Comparison of ENCODE assay signal across 8 cellular contexts in genomic region chr10:79826496-79827215, GRCh38. TPM values are rescaled to one million over a fixed set of nuclear protein-coding genes. Genes with fewer than 3 reads are reported as not detected.
A peak's percentile ranks its signal among the peaks of the same experiment; 100 is the strongest.
DNase-seq lines count a peak whose midpoint lies in the region; ATAC-seq and TF ChIP-seq lines count a peak whose summit lies in the region.
"Not testable (repeated sequence)": the region's sequence is repeated elsewhere in the genome, so short reads cannot be mapped to it uniquely, and the experiment has no call there.

TSS of gene NUTM2E (plus strand) at chr10:79826739. CDS start at chr10:79841741, 15,002 bp downstream.

- H3K4me2 ChIP-seq in BLaER1 = peak within 1 kb of the TSS; percentile 70

- H3K36me3 ChIP-seq in BLaER1 = not testable (repeated sequence)

- not testable (repeated sequence) for TF ChIP-seq CTCF in lower leg skin (IDR thresholded peaks at IDR 0.05)

- CTCF ChIA-PET in activated CD8-positive, alpha-beta T cell treated with anti-CD3 and anti-CD28 coated beads, Interleukin-2, amount 10 ng/mL, durations not matched to agents 7 days and 5 days (lab: Charles Lee) = not testable (repeated sequence)

- peak within 1 kb of the TSS; percentile 69 for H3K4me3 ChIP-seq in BLaER1
- H3K4me3 ChIP-seq in lower leg skin (ENCODE audit: low read depth, poor library complexity, severe bottlenecking) = peak within 1 kb of the TSS; percentile 62

- H3K4me1 ChIP-seq in BLaER1 = peaks cover 12% of the 10 kb centered on the region

- not testable (repeated sequence) for H3K27me3 ChIP-seq in BLaER1

- not testable (repeated sequence) for H3K9me3 ChIP-seq in BLaER1

- peak within 1 kb of the TSS; percentile 76 for H3K9ac ChIP-seq in BLaER1

- POLR2A ChIA-PET in activated CD8-positive, alpha-beta T cell treated with anti-CD3 and anti-CD28 coated beads, Interleukin-2, amount 10 ng/mL, durations not matched to agents 7 days and 5 days (lab: Charles Lee) = not testable (repeated sequence)

- 0% methylated on average over 7 to 29 of the region's 78 CpGs for WGBS in lower leg skin, 2 donors

- H4K20me1 ChIP-seq in BLaER1 = not testable (repeated sequence)

- H3K27me3 Mint-ChIP-seq in activated CD8-positive, alpha-beta T cell treated with anti-CD3 and anti-CD28 coated beads, Interleukin-2, amount 10 ng/mL, durations not matched to agents 7 days and 5 days (ENCODE audit: low read depth) = not testable (repeated sequence)

- not testable (repeated sequence) for H3K36me3 Mint-ChIP-seq in activated CD8-positive, alpha-beta T cell treated with anti-CD3 and anti-CD28 coated beads, Interleukin-2, amount 10 ng/mL, durations not matched to agents 7 days and 5 days (ENCODE audit: low read depth)

- H3K27ac ChIP-seq in BLaER1 = peak within 1 kb of the TSS; percentile 79

- ATAC-seq in GM19351 (IDR thresholded peaks at IDR 0.05; ENCODE audit: unreplicated experiment) (peak; percentile 91), HG03432 (IDR thresholded peaks at IDR 0.05; ENCODE audit: unreplicated experiment) (peak; percentile 94)
- ATAC-seq in activated CD8-positive, alpha-beta T cell treated with anti-CD3 and anti-CD28 coated beads, Interleukin-2, amount 10 ng/mL, durations not matched to agents 7 days and 5 days = peak; percentile 95

- intact Hi-C loops in lower leg skin (cut with DNase I; ENCODE audit: low total_unique reads) = not testable (repeated sequence)

- DNase-seq in NCI-H69 (lab: John Stamatoyannopoulos, UW) (peak; percentile 68), ecto neural progenitor cell (ENCODE audit: low spot score) (peak; percentile 81), lower leg skin (ENCODE audit: low spot score in 2 of 2) (peak; percentile 81 to 95)
- DNase-seq in activated CD8-positive, alpha-beta T cell treated with anti-CD3 and anti-CD28 coated beads, Interleukin-2, amount 10 ng/mL, durations not matched to agents 7 days and 5 days = peak; percentile 84
- DNase-seq in stimulated activated CD4-positive, alpha-beta T cell treated with anti-CD3 and anti-CD28 coated beads, Interleukin-2, amount 100 ng/mL, for 24 hours = peak; percentile 66 to 67

- peak within 1 kb of the TSS; percentile 86 for H3K27ac Mint-ChIP-seq in activated CD8-positive, alpha-beta T cell treated with anti-CD3 and anti-CD28 coated beads, Interleukin-2, amount 10 ng/mL, durations not matched to agents 7 days and 5 days

- not testable (repeated sequence) for H3K9me3 Mint-ChIP-seq in activated CD8-positive, alpha-beta T cell treated with anti-CD3 and anti-CD28 coated beads, Interleukin-2, amount 10 ng/mL, durations not matched to agents 7 days and 5 days (ENCODE audit: insufficient read depth)

- peaks cover 28% of the 10 kb centered on the region for H3K4me1 Mint-ChIP-seq in activated CD8-positive, alpha-beta T cell treated with anti-CD3 and anti-CD28 coated beads, Interleukin-2, amount 10 ng/mL, durations not matched to agents 7 days and 5 days (ENCODE audit: low read depth)

- H3K4me3 Mint-ChIP-seq in activated CD8-positive, alpha-beta T cell treated with anti-CD3 and anti-CD28 coated beads, Interleukin-2, amount 10 ng/mL, durations not matched to agents 7 days and 5 days = peak within 1 kb of the TSS; percentile 95

- TF ChIP-seq POLR2A in lower leg skin (IDR thresholded peaks at IDR 0.05) = not testable (repeated sequence)

RNA-seq across cellular contexts. Expression of gene NUTM2E, which starts in this region (rescaled TPM):
- under 1 TPM; 0.11 to 0.13 TPM for total RNA-seq in activated CD8-positive, alpha-beta T cell treated with anti-CD3 and anti-CD28 coated beads, Interleukin-2, amount 10 ng/mL, durations not matched to agents 7 days and 5 days
- under 1 TPM in 2 of 4 donors, not detected in 2; 0.36 to 0.72 TPM for total RNA-seq in lower leg skin

Comparison
In these comparisons a context has a peak if more than half of its experiments do, and no peak if none do; other contexts are left out.
1. Peak in every context shown above with its lines: DNase-seq, ATAC-seq, H3K4me3 ChIP-seq and H3K27ac ChIP-seq.
2. Peak in DNase-seq and ATAC-seq in activated CD8-positive, alpha-beta T cell treated with anti-CD3 and anti-CD28 coated beads, Interleukin-2, amount 10 ng/mL, durations not matched to agents 7 days and 5 days; RNA of the gene not detected or under 1 TPM.
3. Peak in DNase-seq and H3K4me3 ChIP-seq in lower leg skin; RNA of the gene not detected or under 1 TPM.